ENCODE assay signal across 8 cellular contexts in genomic region chr19:6125571-6125989, GRCh38. TPM values are rescaled to one million over a fixed set of nuclear protein-coding genes. Genes with fewer than 3 reads are reported as not detected.
DNase-seq lines count a peak whose midpoint lies in the region; ATAC-seq and TF ChIP-seq lines count a peak whose summit lies in the region.

No MANE protein-coding gene starts in this region.

- DNase-seq in GM04504 (ENCODE audit: low read depth) (peak; percentile 64), NCI-H1105 (lab: John Stamatoyannopoulos, UW) (peak; percentile 67), SKM-1 (lab: John Stamatoyannopoulos, UW; ENCODE audit: unreplicated experiment) (peak; percentile 81), cardiac septum (ENCODE audit: low spot score) (peak; percentile 82), sigmoid colon (peak; percentile 81)
- DNase-seq in activated naive CD4-positive, alpha-beta T cell treated with anti-CD3 and anti-CD28 coated beads for 36 hours: peak; percentile 76

- no peak overlapping the region for H3K4me3 Mint-ChIP-seq in activated naive CD4-positive, alpha-beta T cell treated with anti-CD3 and anti-CD28 coated beads for 36 hours

- no peaks in the 10 kb centered on the region for H3K9me3 ChIP-seq in sigmoid colon

- no peaks in the 10 kb centered on the region for H3K36me3 ChIP-seq in sigmoid colon

- no peaks in the 10 kb centered on the region for H3K4me1 ChIP-seq in sigmoid colon

- WGBS in sigmoid colon, 2 donors: 22 to 30% methylated on average over 6 of the region's 6 CpGs

- peak; percentile 84 to 96 (median 95) for TF ChIP-seq CTCF in sigmoid colon (IDR thresholded peaks at IDR 0.05)

- no peaks in the 10 kb centered on the region for H3K27me3 ChIP-seq in sigmoid colon

- TF ChIP-seq POLR2A in sigmoid colon (IDR thresholded peaks at IDR 0.05): no peak
- no peak for TF ChIP-seq POLR2A in GM18505 (IDR thresholded peaks at IDR 0.05; ENCODE audit: borderline replicate concordance, extremely low read depth, insufficient read depth, insufficient read length)

- H3K27me3 Mint-ChIP-seq in activated naive CD4-positive, alpha-beta T cell treated with anti-CD3 and anti-CD28 coated beads for 36 hours (ENCODE audit: low read depth): no peaks in the 10 kb centered on the region

- H3K9me3 Mint-ChIP-seq in activated naive CD4-positive, alpha-beta T cell treated with anti-CD3 and anti-CD28 coated beads for 36 hours: no peaks in the 10 kb centered on the region

- TF ChIP-seq EP300 in sigmoid colon (IDR thresholded peaks at IDR 0.05): no peak

- no peaks in the 10 kb centered on the region for H3K4me1 Mint-ChIP-seq in activated naive CD4-positive, alpha-beta T cell treated with anti-CD3 and anti-CD28 coated beads for 36 hours (ENCODE audit: low read depth)

- H3K27ac ChIP-seq in sigmoid colon: no peak overlapping the region

- no peak for ATAC-seq in GM18505 (IDR thresholded peaks at IDR 0.05; ENCODE audit: unreplicated experiment)
- no peak for ATAC-seq in GM21619 (IDR thresholded peaks at IDR 0.05; ENCODE audit: unreplicated experiment)

- no peaks in the 10 kb centered on the region for H3K36me3 Mint-ChIP-seq in activated naive CD4-positive, alpha-beta T cell treated with anti-CD3 and anti-CD28 coated beads for 36 hours (ENCODE audit: low read depth)

- no peak overlapping the region for H3K4me3 ChIP-seq in sigmoid colon

- H3K27ac Mint-ChIP-seq in activated naive CD4-positive, alpha-beta T cell treated with anti-CD3 and anti-CD28 coated beads for 36 hours: no peak overlapping the region

- CTCF ChIA-PET in activated naive CD4-positive, alpha-beta T cell treated with anti-CD3 and anti-CD28 coated beads for 36 hours (lab: Charles Lee): interaction anchor here (0.6 to 5.6 kb wide), 26 partner anchors 8 to 656 kb away, joined by 3 to 70 read pairs (median 4); no protein-coding TSS in a partner anchor

- intact Hi-C loops in activated naive CD4-positive, alpha-beta T cell treated with anti-CD3 and anti-CD28 coated beads for 36 hours (cut with micrococcal nuclease): loop anchor here (1.0 to 5.0 kb wide), 3 partner anchors 38 to 138 kb away; no protein-coding TSS in a partner anchor
- intact Hi-C loops in cardiac septum (cut with DNase I): loop anchor here (1.0 kb wide), 1 partner anchor 76 kb away; no protein-coding TSS in a partner anchor
- intact Hi-C loops in sigmoid colon (cut with DNase I): loop anchor here (1.0 to 10.0 kb wide), 3 partner anchors 77 to 321 kb away; partner anchors contain the start of gene NRTN

RNA-seq across cellular contexts. Expression of gene ACSBG2, which starts 9.9 kb away (rescaled TPM):
- total RNA-seq in activated naive CD4-positive, alpha-beta T cell treated with anti-CD3 and anti-CD28 coated beads for 36 hours: not detected
- not detected for total RNA-seq in cardiac septum
- total RNA-seq in sigmoid colon: not detected
- polyA plus RNA-seq in sigmoid colon: under 1 TPM in 1 of 3 donors, not detected in 2; 0.06 TPM

RNA-seq across cellular contexts. Expression of gene RFX2, which starts 15.3 kb away (rescaled TPM):
- total RNA-seq in activated naive CD4-positive, alpha-beta T cell treated with anti-CD3 and anti-CD28 coated beads for 36 hours: 1 to 10 TPM; 4.7 to 6.0 TPM
- 4.0 TPM for total RNA-seq in cardiac septum
- total RNA-seq in sigmoid colon: 10 to 100 TPM; 14.3 to 21.2 (median 17.4) TPM
- polyA plus RNA-seq in sigmoid colon: 1 to 10 TPM; 1.2 to 4.2 (median 3.6) TPM
